ENCODE assay signal across 22 cellular contexts in genomic region chr2:11789243-11789642, GRCh38.
"Had no signal": no experiment of that assay in that cellular context is flagged by ENCODE, and none has a peak within 500 bp of the region (broad histone marks: within the 10 kb centered on the region; RNA-seq: fewer than 3 reads in every experiment).

No MANE protein-coding gene starts in this region.

- H3K4me3 Mint-ChIP-seq: activated CD4-positive, alpha-beta T cell treated with anti-CD3 and anti-CD28 coated beads, Interleukin-2, amount 10 ng/mL, durations not matched to agents 7 days and 5 days; activated naive CD8-positive, alpha-beta T cell; nephron progenitor cell; stimulated activated naive B cell treated with anti-CD40 and anti-IgM and Interleukin-4, amounts not matched to agents 10 μg/mL and 1 μg/mL and 100 μg/mL, for 72 hours; T-helper 2 cell treated with Interferon-gamma antibody and Interleukin-4, amounts not matched to agents 5 μg/mL and 100 μg/mL, for 36 hours had no signal

- DNase-seq: activated CD4-positive, alpha-beta T cell treated with anti-CD3 and anti-CD28 coated beads, Interleukin-2, amount 10 ng/mL, durations not matched to agents 7 days and 5 days; activated gamma-delta T cell treated with Interleukin-2 at 50 U/mL for 16 hours; amniotic stem cell; heart left ventricle; mesenchymal stem cell; mucosa of descending colon; nephron progenitor cell; occipital lobe; sigmoid colon; stimulated activated CD4-positive, alpha-beta T cell treated with anti-CD3 and anti-CD28 coated beads, Interleukin-2, amount 100 ng/mL, for 48 hours; stimulated activated CD8-positive, alpha-beta memory T cell treated with anti-CD3 and anti-CD28 coated beads, Interleukin-4, amount 100 ng/mL, for 48 hours; stimulated activated naive B cell treated with anti-CD40 and anti-IgM and Interleukin-4, amounts not matched to agents 10 μg/mL and 1 μg/mL and 100 μg/mL, for 72 hours; transverse colon had no signal

- H3K27ac ChIP-seq: epithelial cell of prostate, gastroesophageal sphincter, heart left ventricle, sigmoid colon, transverse colon, VCaP had no signal

- H3K27ac Mint-ChIP-seq: activated CD4-positive, alpha-beta T cell treated with anti-CD3 and anti-CD28 coated beads, Interleukin-2, amount 10 ng/mL, durations not matched to agents 7 days and 5 days; activated naive CD8-positive, alpha-beta T cell; stimulated activated naive B cell treated with anti-CD40 and anti-IgM and Interleukin-4, amounts not matched to agents 10 μg/mL and 1 μg/mL and 100 μg/mL, for 72 hours; T-helper 2 cell treated with Interferon-gamma antibody and Interleukin-4, amounts not matched to agents 5 μg/mL and 100 μg/mL, for 36 hours had no signal

- H3K4me1 Mint-ChIP-seq: activated CD4-positive, alpha-beta T cell treated with anti-CD3 and anti-CD28 coated beads, Interleukin-2, amount 10 ng/mL, durations not matched to agents 7 days and 5 days had no signal

- H3K9me3 Mint-ChIP-seq: activated CD4-positive, alpha-beta T cell treated with anti-CD3 and anti-CD28 coated beads, Interleukin-2, amount 10 ng/mL, durations not matched to agents 7 days and 5 days; stimulated activated naive B cell treated with anti-CD40 and anti-IgM and Interleukin-4, amounts not matched to agents 10 μg/mL and 1 μg/mL and 100 μg/mL, for 72 hours; T-helper 2 cell treated with Interferon-gamma antibody and Interleukin-4, amounts not matched to agents 5 μg/mL and 100 μg/mL, for 36 hours had no signal

- H3K4me2 ChIP-seq: smooth muscle cell had no signal

- H3K27me3 Mint-ChIP-seq: activated CD4-positive, alpha-beta T cell treated with anti-CD3 and anti-CD28 coated beads, Interleukin-2, amount 10 ng/mL, durations not matched to agents 7 days and 5 days; activated naive CD8-positive, alpha-beta T cell; stimulated activated naive B cell treated with anti-CD40 and anti-IgM and Interleukin-4, amounts not matched to agents 10 μg/mL and 1 μg/mL and 100 μg/mL, for 72 hours had no signal

- H3K27me3 ChIP-seq: gastroesophageal sphincter, heart left ventricle, sigmoid colon, transverse colon had no signal

- H3K9me3 ChIP-seq: gastroesophageal sphincter, heart left ventricle, mucosa of descending colon, sigmoid colon, transverse colon had no signal

- H3K4me3 ChIP-seq: gastroesophageal sphincter, heart left ventricle, mucosa of descending colon, sigmoid colon, smooth muscle cell, transverse colon had no signal

- H3K4me1 ChIP-seq: transverse colon had no signal

- FAIRE-seq: islet of Langerhans had no signal

- ATAC-seq: activated CD4-positive, CD25-positive, alpha-beta regulatory T cell treated with anti-CD3 and anti-CD28 coated beads, Interleukin-2, amount 50 U/mL, for 24 hours; gastroesophageal sphincter; mucosa of descending colon; SK-N-SH treated with all-trans-retinoic acid at 6 μM for 48 hours; stimulated activated naive B cell treated with anti-CD40 and anti-IgM and Interleukin-4, amounts not matched to agents 10 μg/mL and 1 μg/mL and 100 μg/mL, for 72 hours had no signal
